11 cellular contexts compared by ENCODE assay signal in genomic region chr9:132651259-132651658, GRCh38. TPM values are rescaled to one million over a fixed set of nuclear protein-coding genes. Genes with fewer than 3 reads are reported as not detected.
DNase-seq lines count a peak whose midpoint lies in the region; ATAC-seq and TF ChIP-seq lines count a peak whose summit lies in the region.
"Had no signal": no experiment of that assay in that cellular context is flagged by ENCODE, and none has a peak within 500 bp of the region (broad histone marks: within the 10 kb centered on the region; RNA-seq: fewer than 3 reads in every experiment).

No MANE protein-coding gene starts in this region.

- intact Hi-C loops in activated CD4-positive, alpha-beta T cell treated with anti-CD3 and anti-CD28 coated beads for 36 hours (cut with DNase I, micrococcal nuclease), result loop anchor here in 1 of 2 experiments (5.0 kb wide), 2 partner anchors 151 to 239 kb away; partner anchors contain the start of gene CFAP77

- H3K27ac Mint-ChIP-seq in activated CD4-positive, alpha-beta T cell treated with anti-CD3 and anti-CD28 coated beads for 36 hours, result no peak overlapping the region
- no peak overlapping the region for H3K27ac Mint-ChIP-seq in endothelial cell (ENCODE audit: unreplicated experiment)
- H3K27ac Mint-ChIP-seq: activated T-helper 2 cell treated with anti-CD3 and anti-CD28 coated beads, Interferon-gamma antibody, Interleukin-2, Interleukin-4, amounts not matched to agents 10 μg/mL and 5 μg/mL and 100 μg/mL, durations not matched to agents 14 hours and 24 hours and 36 hours; IgD-negative memory B cell had no signal

- H3K27me3 Mint-ChIP-seq in activated CD4-positive, alpha-beta T cell treated with anti-CD3 and anti-CD28 coated beads for 36 hours, result no peaks in the 10 kb centered on the region
- H3K27me3 Mint-ChIP-seq in endothelial cell (ENCODE audit: unreplicated experiment), result peaks cover 6% of the 10 kb centered on the region
- H3K27me3 Mint-ChIP-seq: IgD-negative memory B cell had no signal

- CTCF ChIA-PET in activated CD4-positive, alpha-beta T cell treated with anti-CD3 and anti-CD28 coated beads for 36 hours (lab: Charles Lee), result interaction anchor here (0.7 to 1.0 kb wide), 3 partner anchors 9 to 239 kb away, joined by 3 to 5 read pairs (median 4); no protein-coding TSS in a partner anchor

- H3K9me3 Mint-ChIP-seq in activated CD4-positive, alpha-beta T cell treated with anti-CD3 and anti-CD28 coated beads for 36 hours (ENCODE audit: low read depth), result no peaks in the 10 kb centered on the region
- no peaks in the 10 kb centered on the region for H3K9me3 Mint-ChIP-seq in endothelial cell (ENCODE audit: unreplicated experiment)
- H3K9me3 Mint-ChIP-seq: activated T-helper 2 cell treated with anti-CD3 and anti-CD28 coated beads, Interferon-gamma antibody, Interleukin-2, Interleukin-4, amounts not matched to agents 10 μg/mL and 5 μg/mL and 100 μg/mL, durations not matched to agents 14 hours and 24 hours and 36 hours; IgD-negative memory B cell had no signal

- H3K36me3 Mint-ChIP-seq in activated CD4-positive, alpha-beta T cell treated with anti-CD3 and anti-CD28 coated beads for 36 hours (ENCODE audit: low read depth), result peaks cover 42% of the 10 kb centered on the region
- H3K36me3 Mint-ChIP-seq in endothelial cell (ENCODE audit: low read depth, unreplicated experiment), result peaks cover 10% of the 10 kb centered on the region

- POLR2A ChIA-PET in activated CD4-positive, alpha-beta T cell treated with anti-CD3 and anti-CD28 coated beads for 36 hours (lab: Charles Lee), result no interaction called here

- peaks cover 10% of the 10 kb centered on the region for H3K4me1 Mint-ChIP-seq in activated CD4-positive, alpha-beta T cell treated with anti-CD3 and anti-CD28 coated beads for 36 hours
- H3K4me1 Mint-ChIP-seq in endothelial cell (ENCODE audit: unreplicated experiment), result peaks cover 3% of the 10 kb centered on the region
- H3K4me1 Mint-ChIP-seq: IgD-negative memory B cell had no signal

- TF ChIP-seq CTCF in endothelial cell (IDR thresholded peaks at IDR 0.05; ENCODE audit: unreplicated experiment), result peak; percentile 42

- DNase-seq in activated CD4-positive, alpha-beta T cell treated with anti-CD3 and anti-CD28 coated beads for 36 hours, result peak; percentile 18
- DNase-seq in activated CD4-positive, alpha-beta T cell treated with anti-CD3 and anti-CD28 coated beads, Interleukin-2, amount 50 U/mL, for 1 hour, result no peak
- peak; percentile 18 for DNase-seq in NCI-H345 treated with DMSO at 0.1 percent for 48 hours (lab: John Stamatoyannopoulos, UW; ENCODE audit: unreplicated experiment)
- peak; percentile 40 for DNase-seq in endothelial cell (ENCODE audit: low spot score)
- peak; percentile 49 for DNase-seq in smooth muscle cell of the brain vasculature (ENCODE audit: low read depth, low spot score)
- DNase-seq: GF-D8 had no signal

- ATAC-seq in activated CD4-positive, alpha-beta T cell treated with anti-CD3 and anti-CD28 coated beads for 36 hours, result no peak
- ATAC-seq in HG03045 (IDR thresholded peaks at IDR 0.05; ENCODE audit: unreplicated experiment), result no peak
- ATAC-seq in GM18907 (IDR thresholded peaks at IDR 0.05; ENCODE audit: unreplicated experiment), result no peak
- no peak for ATAC-seq in HG03520 (IDR thresholded peaks at IDR 0.05; ENCODE audit: unreplicated experiment)

- H3K4me3 Mint-ChIP-seq in activated CD4-positive, alpha-beta T cell treated with anti-CD3 and anti-CD28 coated beads for 36 hours, result no peak overlapping the region
- no peak overlapping the region for H3K4me3 Mint-ChIP-seq in endothelial cell (ENCODE audit: unreplicated experiment)
- H3K4me3 Mint-ChIP-seq: IgD-negative memory B cell had no signal

RNA-seq across cellular contexts. Expression of gene DDX31, which starts 18.5 kb away (rescaled TPM):
- total RNA-seq in activated CD4-positive, alpha-beta T cell treated with anti-CD3 and anti-CD28 coated beads for 36 hours, result 10 to 100 TPM; 20.9 to 21.0 TPM
- total RNA-seq in endothelial cell (ENCODE audit: unreplicated experiment), result 15.8 TPM

RNA-seq across cellular contexts. Expression of gene GTF3C4, which starts 19.0 kb away (rescaled TPM):
- total RNA-seq in activated CD4-positive, alpha-beta T cell treated with anti-CD3 and anti-CD28 coated beads for 36 hours, result 10 to 100 TPM; 14.3 to 15.0 TPM
- total RNA-seq in endothelial cell (ENCODE audit: unreplicated experiment), result 27.6 TPM
